Comparison of ENCODE assay signal across 19 cellular contexts in the genomic region with DNA sequence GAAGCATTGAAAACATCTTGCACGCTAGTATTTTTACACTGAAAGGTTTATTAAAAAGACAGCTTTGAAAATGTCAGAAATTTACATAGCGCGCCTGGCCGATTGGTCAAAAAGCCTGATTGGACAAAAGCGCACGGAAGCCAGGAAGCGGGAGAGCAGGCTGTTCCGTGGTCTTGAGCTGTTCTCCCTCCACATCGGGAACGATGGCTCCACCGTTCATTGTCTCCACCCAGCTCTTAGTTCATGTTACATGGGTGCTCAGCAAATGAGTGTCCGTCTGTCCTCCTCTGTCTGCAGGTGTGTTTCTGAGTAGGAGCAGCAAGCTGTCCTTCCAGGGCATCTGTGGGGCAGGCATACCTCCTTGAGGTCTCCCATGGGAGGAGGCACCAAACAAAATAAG.
A peak's percentile ranks its signal among the peaks of the same experiment; 100 is the strongest.
DNase-seq lines count a peak whose midpoint lies in the region; ATAC-seq and TF ChIP-seq lines count a peak whose summit lies in the region.
"Had no signal": no experiment of that assay in that cellular context is flagged by ENCODE, and none has a peak within 500 bp of the region (broad histone marks: within the 10 kb centered on the region; RNA-seq: fewer than 3 reads in every experiment).

No MANE protein-coding gene starts in this region.

- H3K4me3 ChIP-seq in skeletal muscle satellite cell (ENCODE audit: low read length) = no peak overlapping the region
- H3K4me3 ChIP-seq: BLaER1, Peyer's patch, SJSA1 had no signal

- DNase-seq in G401 (ENCODE audit: low spot score) = peak; percentile 4
- peak; percentile 11 for DNase-seq in astrocyte of the hippocampus (ENCODE audit: low read depth, low spot score)
- peak; percentile 27 for DNase-seq in inferior parietal cortex (ENCODE audit: extremely low spot score)
- DNase-seq in nephron progenitor cell = no peak
- DNase-seq in NAMALWA (ENCODE audit: low spot score) = no peak
- no peak for DNase-seq in NCI-H2081 treated with DMSO at 0.1 percent for 48 hours (lab: John Stamatoyannopoulos, UW)
- DNase-seq: CD4-positive, alpha-beta memory T cell; DMS153; GF-D8; GOT3; KBM-7; NCI-H1436; NCI-H2029; NCI-H446 treated with DMSO at 0.1 percent for 48 hours; Peyer's patch had no signal

- H3K4me1 ChIP-seq in skeletal muscle satellite cell (ENCODE audit: control insufficient read depth, insufficient read depth, low read length) = peaks cover 13% of the 10 kb centered on the region
- H3K4me1 ChIP-seq: Peyer's patch had no signal

- no peak for ATAC-seq in GM21786 (IDR thresholded peaks at IDR 0.05; ENCODE audit: unreplicated experiment)

- H3K27me3 ChIP-seq in skeletal muscle satellite cell (ENCODE audit: control insufficient read depth, insufficient read depth, low read length) = no peaks in the 10 kb centered on the region
- H3K27me3 ChIP-seq: BLaER1, Peyer's patch, SJSA1 had no signal

- no peak for TF ChIP-seq CTCF in nephron progenitor cell (IDR thresholded peaks at IDR 0.05)

- H3K36me3 Mint-ChIP-seq in nephron progenitor cell (ENCODE audit: low read depth) = no peaks in the 10 kb centered on the region
- H3K36me3 Mint-ChIP-seq: CD4-positive, alpha-beta memory T cell had no signal

- no peaks in the 10 kb centered on the region for H3K9me3 ChIP-seq in skeletal muscle satellite cell (replicated peaks; ENCODE audit: low read length)
- H3K9me3 ChIP-seq: Peyer's patch, SJSA1 had no signal

- no peak overlapping the region for H3K9ac ChIP-seq in skeletal muscle satellite cell (ENCODE audit: low read depth, low read length)
- H3K9ac ChIP-seq: BLaER1 had no signal

- in situ Hi-C loops in G401 (cut with HindIII; ENCODE audit: low sequenced_read_pairs) = no loop called here

- H3K4me3 Mint-ChIP-seq in nephron progenitor cell = no peak overlapping the region
- H3K4me3 Mint-ChIP-seq: CD4-positive, alpha-beta memory T cell had no signal

- H3K27ac Mint-ChIP-seq in nephron progenitor cell = no peak overlapping the region
- H3K27ac Mint-ChIP-seq: CD4-positive, alpha-beta memory T cell had no signal

- H3K27me3 Mint-ChIP-seq in nephron progenitor cell (ENCODE audit: low read depth, poor library complexity) = no peaks in the 10 kb centered on the region

- H3K4me2 ChIP-seq in skeletal muscle satellite cell (ENCODE audit: low read length) = peak overlapping the region; percentile 4
- H3K4me2 ChIP-seq: BLaER1 had no signal

- peaks cover 4% of the 10 kb centered on the region for H3K9me3 Mint-ChIP-seq in nephron progenitor cell

- H3K36me3 ChIP-seq in skeletal muscle satellite cell (ENCODE audit: insufficient read depth, low read length) = no peaks in the 10 kb centered on the region
- H3K36me3 ChIP-seq: BLaER1, Peyer's patch, SJSA1 had no signal

- peaks cover 30% of the 10 kb centered on the region for H3K4me1 Mint-ChIP-seq in nephron progenitor cell
- H3K4me1 Mint-ChIP-seq: CD4-positive, alpha-beta memory T cell had no signal

Comparison
In these comparisons a context has a peak if more than half of its experiments do, and no peak if none do; other contexts are left out.
1. DNase-seq: peak in G401 (single experiment), astrocyte of the hippocampus (single experiment) and inferior parietal cortex (single experiment); none in nephron progenitor cell (single experiment), NAMALWA (single experiment) and NCI-H2081 treated with DMSO at 0.1 percent for 48 hours (single experiment).